Comparison of ENCODE assay signal across 9 cellular contexts in genomic region chr3:42635111-42635510, GRCh38. TPM values are rescaled to one million over a fixed set of nuclear protein-coding genes. Genes with fewer than 3 reads are reported as not detected.
DNase-seq lines count a peak whose midpoint lies in the region; ATAC-seq and TF ChIP-seq lines count a peak whose summit lies in the region.
"Had no signal": no experiment of that assay in that cellular context is flagged by ENCODE, and none has a peak within 500 bp of the region (broad histone marks: within the 10 kb centered on the region; RNA-seq: fewer than 3 reads in every experiment).

No MANE protein-coding gene starts in this region.

- no peaks in the 10 kb centered on the region for H3K4me1 Mint-ChIP-seq in CD8-positive, alpha-beta T cell (ENCODE audit: low read depth)

- no peak overlapping the region for H3K4me3 ChIP-seq in CD8-positive, alpha-beta T cell (ENCODE audit: low read depth, low read length)
- H3K4me3 ChIP-seq in cardiac fibroblast (replicated peaks in 1 of 2; ENCODE audit: low read depth in 2 of 2, low read length in 2 of 2): no peak overlapping the region
- H3K4me3 ChIP-seq: colonic mucosa had no signal

- CTCF ChIA-PET in CD8-positive, alpha-beta T cell (lab: Charles Lee): no interaction called here

- no peaks in the 10 kb centered on the region for H3K27me3 ChIP-seq in CD8-positive, alpha-beta T cell (ENCODE audit: insufficient read depth, low read length)
- H3K27me3 ChIP-seq: colonic mucosa had no signal

- no peaks in the 10 kb centered on the region for H3K9me3 Mint-ChIP-seq in CD8-positive, alpha-beta T cell

- H3K4me1 ChIP-seq in CD8-positive, alpha-beta T cell (ENCODE audit: insufficient read depth, low read length): peaks cover 11% of the 10 kb centered on the region
- H3K4me1 ChIP-seq: colonic mucosa had no signal

- peaks cover 49% of the 10 kb centered on the region for H3K36me3 Mint-ChIP-seq in CD8-positive, alpha-beta T cell

- H3K27ac Mint-ChIP-seq in CD8-positive, alpha-beta T cell: no peak overlapping the region

- no peak for DNase-seq in CD8-positive, alpha-beta T cell
- DNase-seq in Kasumi-1 (lab: John Stamatoyannopoulos, UW) (peak; percentile 7 to 62), cardiac fibroblast (ENCODE audit: low read depth in 2 of 2) (peak; percentile 44 to 64), NCI-H82 (lab: John Stamatoyannopoulos, UW) (no peak), NCI-H1417 treated with DMSO at 0.1 percent for 48 hours (lab: John Stamatoyannopoulos, UW) (no peak)
- no peak for DNase-seq in effector CD4-positive, alpha-beta T cell
- DNase-seq: colonic mucosa; stimulated activated CD8-positive, alpha-beta memory T cell treated with anti-CD3 and anti-CD28 coated beads, Interleukin-4, amount 100 ng/mL, for 48 hours had no signal

- intact Hi-C loops in CD8-positive, alpha-beta T cell (cut with DNase I, micrococcal nuclease): loop anchor here (5.0 kb wide), 2 partner anchors 33 to 53 kb away; partner anchors contain the start of genes NKTR (in 2 of the 2) and SEC22C (in 1 of the 2)

- peaks cover 72% of the 10 kb centered on the region for H3K36me3 ChIP-seq in CD8-positive, alpha-beta T cell (ENCODE audit: insufficient read depth, low read length)

- H3K4me3 Mint-ChIP-seq in CD8-positive, alpha-beta T cell: no peak overlapping the region

- H3K27ac ChIP-seq in CD8-positive, alpha-beta T cell (ENCODE audit: low read depth, low read length): no peak overlapping the region
- H3K27ac ChIP-seq: colonic mucosa had no signal

- no peaks in the 10 kb centered on the region for H3K9me3 ChIP-seq in CD8-positive, alpha-beta T cell (ENCODE audit: low read length)
- H3K9me3 ChIP-seq: colonic mucosa had no signal

- POLR2A ChIA-PET in CD8-positive, alpha-beta T cell (lab: Charles Lee): no interaction called here

- TF ChIP-seq CTCF in CD8-positive, alpha-beta T cell (IDR thresholded peaks at IDR 0.05): no peak
- peak; percentile 15 for TF ChIP-seq CTCF in cardiac fibroblast (IDR thresholded peaks at IDR 0.05; ENCODE audit: low read depth, low read length)

- peak; percentile 51 for ATAC-seq in CD8-positive, alpha-beta T cell

- no peaks in the 10 kb centered on the region for H3K27me3 Mint-ChIP-seq in CD8-positive, alpha-beta T cell (ENCODE audit: low read depth)

RNA-seq across cellular contexts. Expression of gene ZBTB47, which starts 18.4 kb away (rescaled TPM):
- under 1 TPM; 0.24 to 0.33 TPM for total RNA-seq in CD8-positive, alpha-beta T cell

RNA-seq across cellular contexts. Expression of gene NKTR, which starts 34.6 kb away (rescaled TPM):
- 100 to 1,000 TPM; 190 to 204 TPM for total RNA-seq in CD8-positive, alpha-beta T cell

RNA-seq across cellular contexts. Expression of gene SS18L2, which starts 44.5 kb away (rescaled TPM):
- total RNA-seq in CD8-positive, alpha-beta T cell: 10 to 100 TPM; 55.5 to 59.8 TPM

RNA-seq across cellular contexts. Expression of gene KLHL40, which starts 50.2 kb away (rescaled TPM):
- total RNA-seq in CD8-positive, alpha-beta T cell: not detected
- total RNA-seq: colonic mucosa, Daoy had no signal

RNA-seq across cellular contexts. Expression of gene SEC22C, which starts 53.3 kb away (rescaled TPM):
- total RNA-seq in CD8-positive, alpha-beta T cell: 10 to 100 TPM; 71.3 to 75.2 TPM

Comparison
In these comparisons a context has a peak if more than half of its experiments do, and no peak if none do; other contexts are left out.
1. DNase-seq: peak in Kasumi-1 (2 of 2) and cardiac fibroblast (2 of 2); none in CD8-positive, alpha-beta T cell (0 of 7), effector CD4-positive, alpha-beta T cell (single experiment), NCI-H82 (single experiment) and NCI-H1417 treated with DMSO at 0.1 percent for 48 hours (single experiment).